ENCODE assay signal across 17 cellular contexts in genomic region chr10:14481752-14482151, GRCh38.
DNase-seq lines count a peak whose midpoint lies in the region; ATAC-seq and TF ChIP-seq lines count a peak whose summit lies in the region.
"Had no signal": no experiment of that assay in that cellular context is flagged by ENCODE, and none has a peak within 500 bp of the region (broad histone marks: within the 10 kb centered on the region; RNA-seq: fewer than 3 reads in every experiment).

No MANE protein-coding gene starts in this region.

- DNase-seq in HCEC 1CT: peak; percentile 77
- DNase-seq in RPMI8226: peak; percentile 86
- peak; percentile 69 for DNase-seq in foreskin melanocyte
- DNase-seq in posterior cingulate gyrus: peak in 6 of 10 donors; percentile 28 to 92 (median 43)
- DNase-seq in DMS153 (lab: John Stamatoyannopoulos, UW): no peak
- DNase-seq: activated CD4-positive, alpha-beta T cell treated with anti-CD3 and anti-CD28 coated beads for 1 hour; activated CD8-positive, alpha-beta memory T cell treated with anti-CD3 and anti-CD28 coated beads, Interleukin-2, amount 50 U/mL, for 48 hours; activated naive CD4-positive, alpha-beta T cell treated with Interleukin-2 at 50 U/mL for 16 hours; brain microvascular endothelial cell; effector CD4-positive, alpha-beta T cell; NCI-H2081 treated with DMSO at 0.1 percent for 48 hours; nephron progenitor cell; right lobe of liver; T-helper 2 cell had no signal

- intact Hi-C loops in posterior cingulate gyrus (cut with DNase I): no loop called here

- ATAC-seq in SK-N-SH treated with all-trans-retinoic acid at 6 μM for 48 hours (no peak), GM21367 (IDR thresholded peaks at IDR 0.05; ENCODE audit: unreplicated experiment) (no peak), GM19023 (IDR thresholded peaks at IDR 0.05; ENCODE audit: unreplicated experiment) (no peak)
- ATAC-seq: right lobe of liver had no signal

TF ChIP-seq in SK-N-SH treated with all-trans-retinoic acid at 6 μM for 48 hours, 23 proteins besides CTCF, POLR2A, EP300 and RAD21:
- no peak for TF ChIP-seq TOX (CRISPR knock-in tag; IDR thresholded peaks at IDR 0.05; ENCODE audit: borderline replicate concordance)
- TF ChIP-seq TCF4 (CRISPR knock-in tag; IDR thresholded peaks at IDR 0.05; ENCODE audit: borderline replicate concordance): no peak
- no peak for TF ChIP-seq CSDC2 (CRISPR knock-in tag; IDR thresholded peaks at IDR 0.05)
- no peak for TF ChIP-seq ZFP3 (CRISPR knock-in tag; IDR thresholded peaks at IDR 0.05)
- no peak for TF ChIP-seq BACH2 (CRISPR knock-in tag; IDR thresholded peaks at IDR 0.05; ENCODE audit: borderline replicate concordance)
- no peak for TF ChIP-seq PPARA (CRISPR knock-in tag; IDR thresholded peaks at IDR 0.05; ENCODE audit: borderline replicate concordance)
- TF ChIP-seq ARNTL (CRISPR knock-in tag; IDR thresholded peaks at IDR 0.05; ENCODE audit: borderline replicate concordance, low read depth): no peak
- TF ChIP-seq PATZ1 (CRISPR knock-in tag; IDR thresholded peaks at IDR 0.05; ENCODE audit: borderline replicate concordance): no peak
- TF ChIP-seq ZFP30 (CRISPR knock-in tag; IDR thresholded peaks at IDR 0.05): no peak
- no peak for TF ChIP-seq CREB5 (CRISPR knock-in tag; IDR thresholded peaks at IDR 0.05; ENCODE audit: low read depth)
- TF ChIP-seq GLIS3 (CRISPR knock-in tag; IDR thresholded peaks at IDR 0.05): no peak
